ENCODE assay signal across 19 cellular contexts in the genomic region with DNA sequence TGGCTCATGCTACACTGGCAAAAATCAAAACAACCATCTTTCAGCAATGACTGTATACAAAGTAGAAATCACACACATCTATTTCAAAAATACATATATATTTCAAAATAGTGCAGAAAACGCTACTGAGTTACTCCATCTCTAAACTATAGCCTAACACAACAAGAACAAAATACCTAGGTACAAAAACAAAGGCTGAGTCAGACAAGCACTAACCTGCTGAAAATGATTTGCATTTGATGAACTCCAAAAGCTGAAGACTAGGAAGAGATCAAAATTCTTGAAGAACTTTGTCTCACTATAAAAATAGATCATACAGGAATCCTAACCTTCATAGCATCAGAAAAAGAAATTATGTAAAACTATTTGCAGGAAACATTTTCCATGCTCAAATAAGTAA.
A peak's percentile ranks its signal among the peaks of the same experiment; 100 is the strongest.
DNase-seq lines count a peak whose midpoint lies in the region; ATAC-seq, FAIRE-seq and TF ChIP-seq lines count a peak whose summit lies in the region.
"Had no signal": no experiment of that assay in that cellular context is flagged by ENCODE, and none has a peak within 500 bp of the region (broad histone marks: within the 10 kb centered on the region; RNA-seq: fewer than 3 reads in every experiment).

No MANE protein-coding gene starts in this region.

- peak overlapping the region; percentile 35 for H3K4me2 ChIP-seq in keratinocyte (ENCODE audit: control insufficient read depth, extremely low read depth, insufficient read depth, low read depth, low read length)
- H3K4me2 ChIP-seq: A549 had no signal

- H3K9ac ChIP-seq in keratinocyte (ENCODE audit: control insufficient read depth, extremely low read depth, insufficient read depth, low read length) = peak overlapping the region; percentile 56

- peak; percentile 57 for FAIRE-seq in keratinocyte (lab: Jason Lieb, UNC)
- FAIRE-seq: A549, D721Med, G401.6, GM12891, H1 had no signal

- no peak for TF ChIP-seq POLR2A in testis (IDR thresholded peaks at IDR 0.05)

- no peaks in the 10 kb centered on the region for H3K9me1 ChIP-seq in keratinocyte (ENCODE audit: control insufficient read depth, extremely low read depth, insufficient read depth, low read length)

- dilution Hi-C loops in keratinocyte (cut with MboI; ENCODE audit: extremely low pct_ligation_motif_present, low sequenced_read_pairs) = no loop called here

- 0 to 85% methylated on average over 1 of the region's 1 CpG for WGBS in testis, 2 donors

- H3K9me3 ChIP-seq in RWPE2 (ENCODE audit: severe bottlenecking) (no peaks in the 10 kb centered on the region), keratinocyte (ENCODE audit: control insufficient read depth, low read depth, low read length) (no peaks in the 10 kb centered on the region), lower lobe of right lung (no peaks in the 10 kb centered on the region), testis (no peaks in the 10 kb centered on the region), upper lobe of right lung (no peaks in the 10 kb centered on the region)
- H3K9me3 ChIP-seq: A549, BE2C had no signal

- intact Hi-C loops in lower lobe of right lung (cut with DNase I) = no loop called here
- intact Hi-C loops in testis (cut with DNase I; ENCODE audit: low total_unique reads) = no loop called here
- intact Hi-C loops in upper lobe of right lung (cut with DNase I) = no loop called here

- no peak for ATAC-seq in RWPE2 (ENCODE audit: low read depth)
- ATAC-seq in lower lobe of right lung = no peak
- no peak for ATAC-seq in upper lobe of right lung
- ATAC-seq: A549; CD8-positive, alpha-beta T cell; HCT116 had no signal

- H3K36me3 ChIP-seq in RWPE2 (ENCODE audit: low read depth) (no peaks in the 10 kb centered on the region), keratinocyte (ENCODE audit: control insufficient read depth in 2 of 2, extremely low read depth in 1 of 2, insufficient read depth in 2 of 2, low read length in 2 of 2) (no peaks in the 10 kb centered on the region), lower lobe of right lung (no peaks in the 10 kb centered on the region), testis (ENCODE audit: low read depth, missing control alignments) (no peaks in the 10 kb centered on the region), upper lobe of right lung (no peaks in the 10 kb centered on the region)
- H3K36me3 ChIP-seq: BE2C had no signal

- TF ChIP-seq CTCF in RWPE2 (IDR thresholded peaks at IDR 0.05; ENCODE audit: poor library complexity, severe bottlenecking) (no peak), keratinocyte (optimal IDR thresholded peaks at IDR 0.05 in 1 of 3, IDR thresholded peaks at IDR 0.05 in 1 of 3, conservative IDR thresholded peaks at IDR 0.05 in 1 of 3; ENCODE audit: extremely low read depth in 1 of 3, insufficient read depth in 2 of 3, low read length in 3 of 3) (no peak), lower lobe of right lung (IDR thresholded peaks at IDR 0.05) (no peak), testis (IDR thresholded peaks at IDR 0.05) (no peak), upper lobe of right lung (IDR thresholded peaks at IDR 0.05) (no peak)

- no peak overlapping the region for H3K4me3 ChIP-seq in RWPE2 (ENCODE audit: severe bottlenecking)
- H3K4me3 ChIP-seq in keratinocyte (ENCODE audit: control insufficient read depth in 2 of 3, extremely low read depth in 1 of 3, insufficient read depth in 2 of 3, low read depth in 1 of 3, low read length in 3 of 3) = no peak overlapping the region
- no peak overlapping the region for H3K4me3 ChIP-seq in lower lobe of right lung
- H3K4me3 ChIP-seq in testis = no peak overlapping the region
- H3K4me3 ChIP-seq in upper lobe of right lung = no peak overlapping the region
- H3K4me3 ChIP-seq: A549 had no signal

- H3K79me2 ChIP-seq in keratinocyte (ENCODE audit: control insufficient read depth, insufficient read depth, low read length) = no peaks in the 10 kb centered on the region

- H3K27ac ChIP-seq in RWPE2 (ENCODE audit: poor library complexity, severe bottlenecking) (peak overlapping the region; percentile 100), caudate nucleus (ENCODE audit: low read depth, low read length) (peak overlapping the region; percentile 69), keratinocyte (ENCODE audit: control insufficient read depth, insufficient read depth, low read length) (peak overlapping the region; percentile 93), lower lobe of right lung (no peak overlapping the region), testis (no peak overlapping the region), upper lobe of right lung (no peak overlapping the region)
- H3K27ac ChIP-seq: A549, HL-60 had no signal

- no peak overlapping the region for H2AFZ ChIP-seq in keratinocyte (ENCODE audit: control insufficient read depth, low read length)

- H4K20me1 ChIP-seq in keratinocyte (ENCODE audit: control insufficient read depth, extremely low read depth, insufficient read depth, low read length) = no peaks in the 10 kb centered on the region

- H3K27me3 ChIP-seq in RWPE2 (ENCODE audit: insufficient read depth, poor library complexity, severe bottlenecking) = no peaks in the 10 kb centered on the region
- no peaks in the 10 kb centered on the region for H3K27me3 ChIP-seq in keratinocyte (ENCODE audit: control insufficient read depth, extremely low read depth, insufficient read depth, low read length)
- H3K27me3 ChIP-seq in lower lobe of right lung (ENCODE audit: low read depth) = no peaks in the 10 kb centered on the region
- H3K27me3 ChIP-seq in testis = no peaks in the 10 kb centered on the region
- no peaks in the 10 kb centered on the region for H3K27me3 ChIP-seq in upper lobe of right lung
- H3K27me3 ChIP-seq: BE2C had no signal

- DNase-seq in RWPE2 (ENCODE audit: low spot score) = no peak
- DNase-seq in caudate nucleus (lab: John Stamatoyannopoulos, UW) = peak in 1 of 61 donors; percentile 26
- no peak for DNase-seq in keratinocyte (ENCODE audit: low read depth, low spot score)
- no peak for DNase-seq in lower lobe of right lung
- DNase-seq in testis = no peak
- no peak for DNase-seq in upper lobe of right lung
- DNase-seq: BE2C; CD8-positive, alpha-beta T cell; COR-L47; DMS153; DMS79 treated with DMSO at 0.1 percent for 48 hours; EL had no signal

- H3K4me1 ChIP-seq in RWPE2 (ENCODE audit: insufficient read depth, poor library complexity, severe bottlenecking) (peaks cover 73% of the 10 kb centered on the region), keratinocyte (ENCODE audit: control insufficient read depth, extremely low read depth, insufficient read depth, low read length) (peaks cover 74% of the 10 kb centered on the region), lower lobe of right lung (no peaks in the 10 kb centered on the region), testis (no peaks in the 10 kb centered on the region), upper lobe of right lung (peaks cover 5% of the 10 kb centered on the region)
- H3K4me1 ChIP-seq: BE2C had no signal

Comparison
In these comparisons a context has a peak if more than half of its experiments do, and no peak if none do; other contexts are left out.
1. H3K27ac ChIP-seq: peak in RWPE2 (single experiment), caudate nucleus (single experiment) and keratinocyte (single experiment); none in lower lobe of right lung (single experiment), testis (0 of 2) and upper lobe of right lung (single experiment).